Comparison of ENCODE assay signal across 12 cellular contexts in the genomic region with DNA sequence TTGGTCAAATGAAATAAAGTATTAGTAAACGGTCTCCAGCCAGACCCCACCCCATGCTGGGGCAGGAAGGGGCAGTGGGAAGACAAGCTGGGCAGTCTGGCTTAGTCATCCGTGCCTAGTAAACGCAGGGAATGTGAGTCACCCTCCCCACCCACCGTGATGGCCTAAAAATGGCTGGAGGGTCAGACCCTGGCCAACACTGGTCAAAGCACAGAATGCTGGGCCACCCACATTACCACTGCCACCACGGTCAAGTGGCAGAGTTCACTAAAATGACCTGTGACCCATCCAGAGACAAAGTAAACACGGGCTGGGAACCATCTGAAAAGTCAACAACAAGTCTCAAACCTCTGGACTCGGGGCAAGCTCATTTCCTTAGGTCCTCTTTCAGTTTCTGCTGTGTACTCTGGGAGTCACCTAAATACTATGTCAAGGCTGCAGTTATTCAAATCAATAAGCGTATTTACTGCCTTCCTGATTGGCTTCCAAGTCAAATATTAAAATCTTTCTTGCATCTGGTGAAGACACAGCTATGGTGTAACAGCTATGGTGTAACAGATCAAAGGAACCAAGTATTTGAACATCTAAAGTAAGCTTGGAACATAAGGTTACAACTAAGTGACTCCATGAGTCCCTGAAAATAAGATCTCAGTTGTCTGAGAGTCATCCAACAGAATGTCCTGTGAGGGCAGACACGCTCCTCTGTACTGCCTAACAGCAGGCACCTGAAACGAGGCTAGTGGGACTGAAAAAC. TPM values are rescaled to one million over a fixed set of nuclear protein-coding genes. Genes with fewer than 3 reads are reported as not detected.
DNase-seq lines count a peak whose midpoint lies in the region; ATAC-seq and TF ChIP-seq lines count a peak whose summit lies in the region.
"Had no signal": no experiment of that assay in that cellular context is flagged by ENCODE, and none has a peak within 500 bp of the region (broad histone marks: within the 10 kb centered on the region; RNA-seq: fewer than 3 reads in every experiment).

No MANE protein-coding gene starts in this region.

- DNase-seq in A172 (ENCODE audit: low spot score) (peak; percentile 96), HT-29 (ENCODE audit: low spot score) (peak; percentile 71), left colon (peak; percentile 32 to 63), NCI-H146 treated with DMSO at 0.1 percent for 48 hours (lab: John Stamatoyannopoulos, UW; ENCODE audit: unreplicated experiment) (no peak), NCI-H2171 treated with DMSO at 0.1 percent for 48 hours (lab: John Stamatoyannopoulos, UW) (no peak), thyroid gland (no peak), NCI-H2196 (lab: John Stamatoyannopoulos, UW; ENCODE audit: unreplicated experiment) (no peak)
- DNase-seq in activated T-helper 1 cell treated with anti-CD3 and anti-CD28 coated beads, Interleukin-12 subunit alpha, Interleukin-12 subunit beta, Interleukin-2, Interleukin-4 antibody, amounts not matched to agents 30 ng/mL and 10 ng/mL and 1 ng/mL, durations not matched to agents 14 hours and 24 hours and 36 hours (ENCODE audit: low spot score), result no peak
- DNase-seq: left cardiac atrium, NCI-H510A, sigmoid colon had no signal

- no peaks in the 10 kb centered on the region for H3K9me3 Mint-ChIP-seq in activated T-helper 1 cell treated with anti-CD3 and anti-CD28 coated beads, Interleukin-12 subunit alpha, Interleukin-12 subunit beta, Interleukin-2, Interleukin-4 antibody, amounts not matched to agents 30 ng/mL and 10 ng/mL and 1 ng/mL, durations not matched to agents 14 hours and 24 hours and 36 hours
- H3K9me3 Mint-ChIP-seq: activated T-helper 17 cell treated with anti-CD3 and anti-CD28 coated beads, Interleukin-2, amount 50 U/mL, for 72 hours had no signal

- H3K27ac ChIP-seq in thyroid gland, result no peak overlapping the region
- H3K27ac ChIP-seq: sigmoid colon had no signal

- H3K4me1 ChIP-seq in thyroid gland, result peaks cover 20 to 21% of the 10 kb centered on the region in 2 donors

- no peak for TF ChIP-seq POLR2A in thyroid gland (IDR thresholded peaks at IDR 0.05)

- H3K4me3 ChIP-seq in thyroid gland (replicated peaks in 1 of 3), result no peak overlapping the region
- H3K4me3 ChIP-seq: sigmoid colon had no signal

- no peak for TF ChIP-seq CTCF in thyroid gland (IDR thresholded peaks at IDR 0.05)

- ATAC-seq in left colon, result peak; percentile 52
- ATAC-seq: activated T-helper 17 cell treated with anti-CD3 and anti-CD28 coated beads, Interleukin-2, amount 50 U/mL, for 72 hours; left cardiac atrium had no signal

- peak overlapping the region; percentile 7 for H3K4me3 Mint-ChIP-seq in activated T-helper 1 cell treated with anti-CD3 and anti-CD28 coated beads, Interleukin-12 subunit alpha, Interleukin-12 subunit beta, Interleukin-2, Interleukin-4 antibody, amounts not matched to agents 30 ng/mL and 10 ng/mL and 1 ng/mL, durations not matched to agents 14 hours and 24 hours and 36 hours

- peaks cover 30% of the 10 kb centered on the region for H3K36me3 Mint-ChIP-seq in activated T-helper 1 cell treated with anti-CD3 and anti-CD28 coated beads, Interleukin-12 subunit alpha, Interleukin-12 subunit beta, Interleukin-2, Interleukin-4 antibody, amounts not matched to agents 30 ng/mL and 10 ng/mL and 1 ng/mL, durations not matched to agents 14 hours and 24 hours and 36 hours (ENCODE audit: low read depth)

- 51 to 70% methylated on average over 9 to 10 of the region's 10 CpGs for WGBS in thyroid gland, 2 donors

- no peaks in the 10 kb centered on the region for H3K9me3 ChIP-seq in thyroid gland
- H3K9me3 ChIP-seq: sigmoid colon had no signal

- intact Hi-C loops in activated T-helper 1 cell treated with anti-CD3 and anti-CD28 coated beads, Interleukin-12 subunit alpha, Interleukin-12 subunit beta, Interleukin-2, Interleukin-4 antibody, amounts not matched to agents 30 ng/mL and 10 ng/mL and 1 ng/mL, durations not matched to agents 14 hours and 24 hours and 36 hours (cut with micrococcal nuclease), result no loop called here
- intact Hi-C loops in left colon (cut with DNase I, micrococcal nuclease), result no loop called here
- intact Hi-C loops in thyroid gland (cut with DNase I), result no loop called here

- peaks cover 27 to 50% of the 10 kb centered on the region in 2 donors for H3K36me3 ChIP-seq in thyroid gland

- H3K4me1 Mint-ChIP-seq in activated T-helper 1 cell treated with anti-CD3 and anti-CD28 coated beads, Interleukin-12 subunit alpha, Interleukin-12 subunit beta, Interleukin-2, Interleukin-4 antibody, amounts not matched to agents 30 ng/mL and 10 ng/mL and 1 ng/mL, durations not matched to agents 14 hours and 24 hours and 36 hours (ENCODE audit: low read depth), result peaks cover 28% of the 10 kb centered on the region

- H3K27me3 ChIP-seq in thyroid gland, result no peaks in the 10 kb centered on the region
- H3K27me3 ChIP-seq: sigmoid colon had no signal

- H3K27me3 Mint-ChIP-seq in activated T-helper 1 cell treated with anti-CD3 and anti-CD28 coated beads, Interleukin-12 subunit alpha, Interleukin-12 subunit beta, Interleukin-2, Interleukin-4 antibody, amounts not matched to agents 30 ng/mL and 10 ng/mL and 1 ng/mL, durations not matched to agents 14 hours and 24 hours and 36 hours (ENCODE audit: insufficient read depth), result no peaks in the 10 kb centered on the region
- H3K27me3 Mint-ChIP-seq: activated T-helper 17 cell treated with anti-CD3 and anti-CD28 coated beads, Interleukin-2, amount 50 U/mL, for 72 hours had no signal

- H3K27ac Mint-ChIP-seq in activated T-helper 1 cell treated with anti-CD3 and anti-CD28 coated beads, Interleukin-12 subunit alpha, Interleukin-12 subunit beta, Interleukin-2, Interleukin-4 antibody, amounts not matched to agents 30 ng/mL and 10 ng/mL and 1 ng/mL, durations not matched to agents 14 hours and 24 hours and 36 hours, result no peak overlapping the region

RNA-seq across cellular contexts. Expression of a gene that starts 3.0 kb away (rescaled TPM):
- 57.3 and 70.3 TPM in 2 replicates for total RNA-seq in A172 (2014; rRNA removed; shearing (Covaris generic))
- 18.0 and 19.0 TPM in 2 replicates for total RNA-seq in HT-29 (2014; rRNA removed; shearing (Covaris generic))
- total RNA-seq in activated T-helper 1 cell treated with anti-CD3 and anti-CD28 coated beads, Interleukin-12 subunit alpha, Interleukin-12 subunit beta, Interleukin-2, Interleukin-4 antibody, amounts not matched to agents 30 ng/mL and 10 ng/mL and 1 ng/mL, durations not matched to agents 14 hours and 24 hours and 36 hours, result 21.2 and 21.9 TPM in 2 replicates
- total RNA-seq in left colon, result 10 to 100 TPM; 40.7 to 90.0 TPM
- total RNA-seq in thyroid gland, result 10 to 100 TPM; 27.5 to 57.0 (median 37.4) TPM

Comparison
In these comparisons a context has a peak if more than half of its experiments do, and no peak if none do; other contexts are left out.
1. DNase-seq: peak in A172 (single experiment), HT-29 (single experiment) and left colon (2 of 2); none in activated T-helper 1 cell treated with anti-CD3 and anti-CD28 coated beads, Interleukin-12 subunit alpha, Interleukin-12 subunit beta, Interleukin-2, Interleukin-4 antibody, amounts not matched to agents 30 ng/mL and 10 ng/mL and 1 ng/mL, durations not matched to agents 14 hours and 24 hours and 36 hours (single experiment), NCI-H146 treated with DMSO at 0.1 percent for 48 hours (single experiment), NCI-H2171 treated with DMSO at 0.1 percent for 48 hours (single experiment), thyroid gland (0 of 2) and NCI-H2196 (single experiment).